ENCODE assay signal across 11 cellular contexts in the genomic region with DNA sequence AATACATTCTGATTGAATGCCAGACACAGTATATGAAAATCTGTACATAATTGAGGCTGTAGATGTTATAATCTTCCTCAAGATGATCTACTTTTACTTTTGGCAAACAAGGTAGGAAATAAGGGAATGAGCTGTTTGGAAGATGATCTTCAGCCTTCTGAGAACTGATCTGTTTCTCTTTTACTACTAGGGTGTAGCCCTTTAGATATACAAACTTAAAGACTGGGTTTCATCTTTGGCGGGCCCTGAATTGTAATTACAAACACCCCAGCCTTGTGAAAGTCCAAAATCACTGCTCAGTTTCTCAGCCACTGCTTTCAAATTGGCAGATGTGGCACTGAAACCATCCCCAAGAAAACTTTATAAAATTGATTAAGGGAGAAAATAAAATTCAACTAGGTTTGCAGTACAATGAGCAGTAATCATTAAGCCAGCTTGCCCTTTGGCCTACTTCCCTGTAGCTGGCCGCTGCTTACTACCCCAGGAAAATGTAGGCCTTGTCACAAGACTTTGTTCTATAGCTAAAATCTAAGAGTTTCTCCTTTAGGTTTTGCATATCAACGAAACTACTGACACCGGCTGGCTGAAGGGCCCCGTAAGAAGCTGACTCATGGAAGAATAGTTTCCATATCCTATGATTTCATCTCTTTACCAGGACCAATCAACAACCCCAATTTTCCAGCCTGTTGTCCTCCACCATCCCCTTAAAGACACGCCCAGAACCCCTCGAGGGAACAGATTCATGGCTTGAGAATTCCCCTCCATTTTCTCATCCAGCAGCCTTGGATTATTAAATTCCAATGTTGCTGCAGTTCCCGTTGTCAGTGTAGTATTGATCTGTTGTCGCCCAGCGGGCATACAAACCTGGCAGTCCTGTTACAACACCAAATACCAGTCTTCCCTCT.
DNase-seq lines count a peak whose midpoint lies in the region; ATAC-seq and TF ChIP-seq lines count a peak whose summit lies in the region.
"Had no signal": no experiment of that assay in that cellular context is flagged by ENCODE, and none has a peak within 500 bp of the region (broad histone marks: within the 10 kb centered on the region; RNA-seq: fewer than 3 reads in every experiment).

No MANE protein-coding gene starts in this region.

- no peaks in the 10 kb centered on the region for H3K9me3 ChIP-seq in GM23248 (ENCODE audit: low read depth)
- no peaks in the 10 kb centered on the region for H3K9me3 ChIP-seq in testis

- H3K27ac ChIP-seq in GM23248 (peak overlapping the region; percentile 41), testis (no peak overlapping the region)

- TF ChIP-seq CTCF in testis (IDR thresholded peaks at IDR 0.05): no peak

- H3K27me3 ChIP-seq in GM23248 (replicated peaks; ENCODE audit: insufficient read depth) (no peaks in the 10 kb centered on the region), testis (no peaks in the 10 kb centered on the region)

- H3K9ac ChIP-seq in GM23248: no peak overlapping the region

- H3K4me2 ChIP-seq in GM23248 (ENCODE audit: unreplicated experiment): no peak overlapping the region

- no peaks in the 10 kb centered on the region for H3K9me2 ChIP-seq in GM23248 (ENCODE audit: insufficient read depth)

- WGBS in GM23248 (ENCODE audit: low coverage in 1 of 2, low lambda C conversion rate in 2 of 2, missing lambda C conversion rate in 2 of 2), 2 experiments: 83% methylated on average over 10 of the region's 10 CpGs
- 84 to 88% methylated on average over 10 of the region's 10 CpGs for whole genome bisulfite sequencing in testis, 2 donors

- H3F3A ChIP-seq in GM23248 (ENCODE audit: insufficient read depth): peaks cover 27% of the 10 kb centered on the region

- 0 out of 2 replicates have a peak, but pooled peaks cover 8% of the 10 kb centered on the region for H3K36me3 ChIP-seq in GM23248 (ENCODE audit: low read depth)
- H3K36me3 ChIP-seq in testis (ENCODE audit: low read depth, missing control alignments): no peaks in the 10 kb centered on the region

- H3K4me3 ChIP-seq in GM23248 (no peak overlapping the region), testis (no peak overlapping the region)
- H3K4me3 ChIP-seq: lung had no signal

- H4K20me1 ChIP-seq in GM23248 (ENCODE audit: insufficient read depth): no peaks in the 10 kb centered on the region

- in situ Hi-C loops in GM23248 (cut with MboI): loop anchor here (25.0 kb wide), 1 partner anchor 744 kb away; no protein-coding TSS in a partner anchor

- DNase-seq in GM23248 (peak; percentile 59), RKO (ENCODE audit: low spot score) (peak; percentile 81), fibroblast of gingiva (ENCODE audit: low read depth) (peak; percentile 35), renal cortical epithelial cell (ENCODE audit: low read depth) (peak; percentile 86), testis (no peak), left ventricle myocardium superior (no peak), NCI-H1105 treated with DMSO at 0.1 percent for 48 hours (lab: John Stamatoyannopoulos, UW) (no peak)
- DNase-seq: activated naive CD8-positive, alpha-beta T cell treated with anti-CD3 and anti-CD28 coated beads, Interleukin-2, amount 10 ng/mL, durations not matched to agents 7 days and 5 days; SHP77 treated with DMSO at 0.1 percent for 48 hours had no signal

- intact Hi-C loops in testis (cut with DNase I; ENCODE audit: low total_unique reads) (no loop called here), left ventricle myocardium superior (cut with micrococcal nuclease) (no loop called here)

- no peak for TF ChIP-seq POLR2A in testis (IDR thresholded peaks at IDR 0.05)

- H2AFZ ChIP-seq in GM23248: no peak overlapping the region

- H3K4me1 ChIP-seq in GM23248 (ENCODE audit: insufficient read depth) (peaks cover 22% of the 10 kb centered on the region), testis (peaks cover 5% of the 10 kb centered on the region)

- no peaks in the 10 kb centered on the region for H3K79me2 ChIP-seq in GM23248 (ENCODE audit: insufficient read depth)

- ATAC-seq in left ventricle myocardium superior (no peak), GM18520 (IDR thresholded peaks at IDR 0.05; ENCODE audit: unreplicated experiment) (no peak)

Comparison
In these comparisons a context has a peak if more than half of its experiments do, and no peak if none do; other contexts are left out.
1. DNase-seq: peak in GM23248 (single experiment), RKO (single experiment), fibroblast of gingiva (single experiment) and renal cortical epithelial cell (single experiment); none in testis (single experiment), left ventricle myocardium superior (single experiment) and NCI-H1105 treated with DMSO at 0.1 percent for 48 hours (single experiment).